In genomic region chr2:86069091-86069685, GRCh38 we compare ENCODE assay signal across 17 cellular contexts. TPM values are rescaled to one million over a fixed set of nuclear protein-coding genes. Genes with fewer than 3 reads are reported as not detected.
DNase-seq lines count a peak whose midpoint lies in the region; ATAC-seq and TF ChIP-seq lines count a peak whose summit lies in the region.
"Had no signal": no experiment of that assay in that cellular context is flagged by ENCODE, and none has a peak within 500 bp of the region (broad histone marks: within the 10 kb centered on the region; RNA-seq: fewer than 3 reads in every experiment).

No MANE protein-coding gene starts in this region.

- peaks cover 22% of the 10 kb centered on the region for H3K4me1 Mint-ChIP-seq in activated T-helper 2 cell treated with anti-CD3 and anti-CD28 coated beads, Interferon-gamma antibody, Interleukin-2, Interleukin-4, amounts not matched to agents 10 μg/mL and 5 μg/mL and 100 μg/mL, durations not matched to agents 14 hours and 24 hours and 36 hours (ENCODE audit: low read depth)
- peaks cover 37 to 45% of the 10 kb centered on the region in 2 donors for H3K4me1 Mint-ChIP-seq in immature natural killer cell
- H3K4me1 Mint-ChIP-seq in stimulated activated memory B cell treated with anti-CD40 and anti-IgM and Interleukin-4, amounts not matched to agents 10 μg/mL and 1 μg/mL and 100 μg/mL, for 72 hours, result peaks cover 33% of the 10 kb centered on the region
- H3K4me1 Mint-ChIP-seq in neural progenitor cell, result peaks cover under 1% of the 10 kb centered on the region

- H3K36me3 Mint-ChIP-seq in activated T-helper 2 cell treated with anti-CD3 and anti-CD28 coated beads, Interferon-gamma antibody, Interleukin-2, Interleukin-4, amounts not matched to agents 10 μg/mL and 5 μg/mL and 100 μg/mL, durations not matched to agents 14 hours and 24 hours and 36 hours (ENCODE audit: low read depth), result peaks cover 88% of the 10 kb centered on the region
- H3K36me3 Mint-ChIP-seq in immature natural killer cell, result peaks cover 31 to 57% (median 47%) of the 10 kb centered on the region in 3 donors
- peaks cover 78% of the 10 kb centered on the region for H3K36me3 Mint-ChIP-seq in stimulated activated memory B cell treated with anti-CD40 and anti-IgM and Interleukin-4, amounts not matched to agents 10 μg/mL and 1 μg/mL and 100 μg/mL, for 72 hours
- H3K36me3 Mint-ChIP-seq in neural progenitor cell, result peaks cover 39% of the 10 kb centered on the region

- no peaks in the 10 kb centered on the region for H3K79me2 ChIP-seq in neural progenitor cell (ENCODE audit: low read depth)

- no peaks in the 10 kb centered on the region for H4K20me1 ChIP-seq in neural progenitor cell (ENCODE audit: low read depth)

- no peak overlapping the region for H3K4me3 ChIP-seq in right cardiac atrium (ENCODE audit: low read length)
- H3K4me3 ChIP-seq in testis, result no peak overlapping the region
- no peak overlapping the region for H3K4me3 ChIP-seq in neural progenitor cell

- intact Hi-C loops in left ventricle myocardium superior (cut with micrococcal nuclease), result no loop called here
- intact Hi-C loops in right cardiac atrium (cut with DNase I), result no loop called here
- intact Hi-C loops in activated T-helper 2 cell treated with anti-CD3 and anti-CD28 coated beads, Interferon-gamma antibody, Interleukin-2, Interleukin-4, amounts not matched to agents 10 μg/mL and 5 μg/mL and 100 μg/mL, durations not matched to agents 14 hours and 24 hours and 36 hours (cut with micrococcal nuclease), result loop anchor here (2.0 kb wide), 1 partner anchor 30 kb away; no protein-coding TSS in a partner anchor
- intact Hi-C loops in testis (cut with DNase I; ENCODE audit: low total_unique reads), result no loop called here

- peaks cover 5% of the 10 kb centered on the region for H3K36me3 ChIP-seq in testis (ENCODE audit: low read depth, missing control alignments)
- H3K36me3 ChIP-seq in neural progenitor cell, result peaks cover 6% of the 10 kb centered on the region

- H3K4me1 ChIP-seq in right cardiac atrium (ENCODE audit: control insufficient read depth, insufficient read depth, low read length) (peaks cover 9% of the 10 kb centered on the region), testis (peaks cover 7% of the 10 kb centered on the region), neural progenitor cell (no peaks in the 10 kb centered on the region)

- H3K27me3 ChIP-seq in right cardiac atrium (ENCODE audit: control insufficient read depth, insufficient read depth), result no peaks in the 10 kb centered on the region
- no peaks in the 10 kb centered on the region for H3K27me3 ChIP-seq in testis
- H3K27me3 ChIP-seq in neural progenitor cell, result no peaks in the 10 kb centered on the region

- no peaks in the 10 kb centered on the region for H3F3A ChIP-seq in neural progenitor cell (ENCODE audit: low read depth)

- ATAC-seq in left ventricle myocardium superior (peak; percentile 30), right cardiac atrium (no peak)
- no peak for ATAC-seq in stimulated activated memory B cell treated with anti-CD40 and anti-IgM and Interleukin-4, amounts not matched to agents 10 μg/mL and 1 μg/mL and 100 μg/mL, for 72 hours
- ATAC-seq: left lobe of liver had no signal

- 78% methylated on average over 8 of the region's 8 CpGs for WGBS in right cardiac atrium
- WGBS in testis, 2 donors, result 68 to 82% methylated on average over 7 to 8 of the region's 8 CpGs

- no peak overlapping the region for H3K4me2 ChIP-seq in neural progenitor cell

- no peaks in the 10 kb centered on the region for H3K9me3 ChIP-seq in right cardiac atrium (ENCODE audit: control insufficient read depth, low read length)
- no peaks in the 10 kb centered on the region for H3K9me3 ChIP-seq in testis
- no peaks in the 10 kb centered on the region for H3K9me3 ChIP-seq in neural progenitor cell (ENCODE audit: low read depth)

- peak overlapping the region; percentile 65 for H3K27ac Mint-ChIP-seq in activated T-helper 2 cell treated with anti-CD3 and anti-CD28 coated beads, Interferon-gamma antibody, Interleukin-2, Interleukin-4, amounts not matched to agents 10 μg/mL and 5 μg/mL and 100 μg/mL, durations not matched to agents 14 hours and 24 hours and 36 hours
- H3K27ac Mint-ChIP-seq in immature natural killer cell (peak overlapping the region in 5 of 6 donors; percentile 34 to 78 (median 65)), neural progenitor cell (no peak overlapping the region)
- no peak overlapping the region for H3K27ac Mint-ChIP-seq in stimulated activated memory B cell treated with anti-CD40 and anti-IgM and Interleukin-4, amounts not matched to agents 10 μg/mL and 1 μg/mL and 100 μg/mL, for 72 hours

- H3K27ac ChIP-seq in right cardiac atrium (ENCODE audit: low read length) (no peak overlapping the region), testis (no peak overlapping the region), neural progenitor cell (no peak overlapping the region)

- H3K27me3 Mint-ChIP-seq in activated T-helper 2 cell treated with anti-CD3 and anti-CD28 coated beads, Interferon-gamma antibody, Interleukin-2, Interleukin-4, amounts not matched to agents 10 μg/mL and 5 μg/mL and 100 μg/mL, durations not matched to agents 14 hours and 24 hours and 36 hours (ENCODE audit: low read depth), result no peaks in the 10 kb centered on the region
- H3K27me3 Mint-ChIP-seq in immature natural killer cell (ENCODE audit: low read depth in 3 of 3) (peaks cover 0 to 1% (median 0%) of the 10 kb centered on the region in 3 donors), neural progenitor cell (ENCODE audit: insufficient read depth, low read depth) (peaks cover 3% of the 10 kb centered on the region)
- no peaks in the 10 kb centered on the region for H3K27me3 Mint-ChIP-seq in stimulated activated memory B cell treated with anti-CD40 and anti-IgM and Interleukin-4, amounts not matched to agents 10 μg/mL and 1 μg/mL and 100 μg/mL, for 72 hours
- H3K27me3 Mint-ChIP-seq: IgD-negative memory B cell had no signal

- H3K9me3 Mint-ChIP-seq in activated T-helper 2 cell treated with anti-CD3 and anti-CD28 coated beads, Interferon-gamma antibody, Interleukin-2, Interleukin-4, amounts not matched to agents 10 μg/mL and 5 μg/mL and 100 μg/mL, durations not matched to agents 14 hours and 24 hours and 36 hours, result no peaks in the 10 kb centered on the region
- H3K9me3 Mint-ChIP-seq in immature natural killer cell (no peaks in the 10 kb centered on the region), neural progenitor cell (no peaks in the 10 kb centered on the region)
- H3K9me3 Mint-ChIP-seq in stimulated activated memory B cell treated with anti-CD40 and anti-IgM and Interleukin-4, amounts not matched to agents 10 μg/mL and 1 μg/mL and 100 μg/mL, for 72 hours, result no peaks in the 10 kb centered on the region

- TF ChIP-seq CTCF in testis (IDR thresholded peaks at IDR 0.05) (no peak), neural progenitor cell (IDR thresholded peaks at IDR 0.05) (no peak)

- no peak overlapping the region for H3K4me3 Mint-ChIP-seq in activated T-helper 2 cell treated with anti-CD3 and anti-CD28 coated beads, Interferon-gamma antibody, Interleukin-2, Interleukin-4, amounts not matched to agents 10 μg/mL and 5 μg/mL and 100 μg/mL, durations not matched to agents 14 hours and 24 hours and 36 hours (ENCODE audit: low read depth)
- no peak overlapping the region for H3K4me3 Mint-ChIP-seq in immature natural killer cell
- H3K4me3 Mint-ChIP-seq in stimulated activated memory B cell treated with anti-CD40 and anti-IgM and Interleukin-4, amounts not matched to agents 10 μg/mL and 1 μg/mL and 100 μg/mL, for 72 hours, result no peak overlapping the region
- H3K4me3 Mint-ChIP-seq in neural progenitor cell, result no peak overlapping the region
- H3K4me3 Mint-ChIP-seq: IgD-negative memory B cell had no signal

- H3K9ac ChIP-seq in neural progenitor cell, result no peak overlapping the region

- H2AFZ ChIP-seq in neural progenitor cell (replicated peaks), result no peak overlapping the region

- peak; percentile 42 for DNase-seq in left ventricle myocardium superior
- DNase-seq in right cardiac atrium, result no peak
- no peak for DNase-seq in activated T-helper 2 cell treated with anti-CD3 and anti-CD28 coated beads, Interferon-gamma antibody, Interleukin-2, Interleukin-4, amounts not matched to agents 10 μg/mL and 5 μg/mL and 100 μg/mL, durations not matched to agents 14 hours and 24 hours and 36 hours (ENCODE audit: low spot score)
- DNase-seq in immature natural killer cell, result no peak
- peak; percentile 31 for DNase-seq in testis
- no peak for DNase-seq in stimulated activated CD4-positive, alpha-beta T cell treated with anti-CD3 and anti-CD28 coated beads, Interleukin-15, amount 100 ng/mL, for 24 hours
- no peak for DNase-seq in neural progenitor cell (ENCODE audit: low spot score)
- DNase-seq: activated CD4-positive, alpha-beta T cell treated with anti-CD3 and anti-CD28 coated beads, Interleukin-2, amount 50 U/mL, for 1 hour; activated effector memory CD4-positive, alpha-beta T cell treated with Interleukin-2 at 50 U/mL for 16 hours; Calu3; NCI-H1092 treated with DMSO at 0.1 percent for 48 hours; NCI-H2227 treated with DMSO at 0.1 percent for 48 hours; NK-92 treated with Interleukin-12 subunit alpha and Interleukin-12 subunit beta, amount 100 ng/mL, for 24 hours; stimulated activated CD4-positive, alpha-beta T cell treated with anti-CD3 and anti-CD28 coated beads, Interleukin-2, amount 100 ng/mL, for 24 hours had no signal

- no peak for TF ChIP-seq POLR2A in testis (IDR thresholded peaks at IDR 0.05)

RNA-seq across cellular contexts. Expression of gene POLR1A, which starts 36.5 kb away (rescaled TPM):
- total RNA-seq in left ventricle myocardium superior (15.4 TPM), right cardiac atrium (10 to 100 TPM; 15.4 to 29.9 (median 18.8) TPM), testis (10 to 100 TPM; 28.1 to 28.7 TPM), neural progenitor cell (ENCODE audit: low replicate concordance) (23.8 and 25.4 TPM in 2 replicates)
- polyA plus RNA-seq in right cardiac atrium (4.7 TPM), immature natural killer cell (1 to 10 TPM; 1.0 to 7.2 (median 3.1) TPM), testis (ENCODE audit: insufficient read depth, low read depth, low replicate concordance) (20.0 TPM)
- total RNA-seq in activated T-helper 2 cell treated with anti-CD3 and anti-CD28 coated beads, Interferon-gamma antibody, Interleukin-2, Interleukin-4, amounts not matched to agents 10 μg/mL and 5 μg/mL and 100 μg/mL, durations not matched to agents 14 hours and 24 hours and 36 hours, result 54.5 and 61.8 TPM in 2 replicates

RNA-seq across cellular contexts. Expression of gene PTCD3, which starts 36.8 kb away (rescaled TPM):
- total RNA-seq in left ventricle myocardium superior (158 TPM), right cardiac atrium (100 to 1,000 TPM in 3 of 4 donors, 10 to 100 TPM in 1; 98.0 to 112 (median 103) TPM), testis (100 to 1,000 TPM; 167 to 213 TPM), neural progenitor cell (ENCODE audit: low replicate concordance) (195 and 269 TPM in 2 replicates)
- polyA plus RNA-seq in right cardiac atrium (38.1 TPM), immature natural killer cell (10 to 100 TPM; 15.9 to 28.8 (median 24.0) TPM), testis (ENCODE audit: insufficient read depth, low read depth, low replicate concordance) (120 TPM)
- 190 and 195 TPM in 2 replicates for total RNA-seq in activated T-helper 2 cell treated with anti-CD3 and anti-CD28 coated beads, Interferon-gamma antibody, Interleukin-2, Interleukin-4, amounts not matched to agents 10 μg/mL and 5 μg/mL and 100 μg/mL, durations not matched to agents 14 hours and 24 hours and 36 hours

Comparison
In these comparisons a context has a peak if more than half of its experiments do, and no peak if none do; other contexts are left out.
1. DNase-seq: peak in left ventricle myocardium superior (single experiment) and testis (single experiment); none in right cardiac atrium (0 of 3), activated T-helper 2 cell treated with anti-CD3 and anti-CD28 coated beads, Interferon-gamma antibody, Interleukin-2, Interleukin-4, amounts not matched to agents 10 μg/mL and 5 μg/mL and 100 μg/mL, durations not matched to agents 14 hours and 24 hours and 36 hours (single experiment), immature natural killer cell (0 of 3), stimulated activated CD4-positive, alpha-beta T cell treated with anti-CD3 and anti-CD28 coated beads, Interleukin-15, amount 100 ng/mL, for 24 hours (single experiment) and neural progenitor cell (single experiment).
2. H3K27ac Mint-ChIP-seq: peak in activated T-helper 2 cell treated with anti-CD3 and anti-CD28 coated beads, Interferon-gamma antibody, Interleukin-2, Interleukin-4, amounts not matched to agents 10 μg/mL and 5 μg/mL and 100 μg/mL, durations not matched to agents 14 hours and 24 hours and 36 hours (single experiment) and immature natural killer cell (5 of 6); none in stimulated activated memory B cell treated with anti-CD40 and anti-IgM and Interleukin-4, amounts not matched to agents 10 μg/mL and 1 μg/mL and 100 μg/mL, for 72 hours (single experiment) and neural progenitor cell (single experiment).